In the genomic region with DNA sequence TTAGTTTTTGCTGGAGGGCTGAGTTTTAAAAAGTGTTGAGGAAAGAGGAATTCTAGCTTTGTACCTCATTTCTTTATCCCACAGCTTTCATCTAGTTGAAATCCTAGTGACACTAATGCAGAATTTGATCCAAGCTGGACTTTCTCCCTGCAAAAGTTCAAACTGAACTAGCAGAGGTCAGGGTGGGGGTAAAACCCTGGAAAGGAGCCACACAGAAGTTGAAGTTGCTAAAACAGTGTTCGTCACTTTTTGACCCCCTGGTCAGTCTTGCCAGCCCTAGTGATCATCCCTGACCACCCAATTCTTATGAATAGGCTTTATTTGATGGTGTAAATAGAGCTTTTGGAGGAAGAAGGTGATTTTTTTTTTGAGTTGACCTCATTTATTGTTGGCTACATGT, we compare ENCODE assay signal across 27 cellular contexts.
"Had no signal": no experiment of that assay in that cellular context is flagged by ENCODE, and none has a peak within 500 bp of the region (broad histone marks: within the 10 kb centered on the region; RNA-seq: fewer than 3 reads in every experiment).

No MANE protein-coding gene starts in this region.

- H3K4me3 ChIP-seq: neural progenitor cell, ovary, psoas muscle, sigmoid colon, stomach, thoracic aorta, thyroid gland, tibial nerve, upper lobe of left lung, vagina had no signal

- H3K4me1 ChIP-seq: neural progenitor cell, parathyroid adenoma, sigmoid colon, stomach, thyroid gland, tibial nerve, upper lobe of left lung, vagina had no signal

- FAIRE-seq: small intestine, urothelium cell line had no signal

- H2AFZ ChIP-seq: neural progenitor cell, parathyroid adenoma had no signal

- H3K27me3 ChIP-seq: neural progenitor cell, ovary, sigmoid colon, stomach, thyroid gland, tibial nerve, upper lobe of left lung, vagina had no signal

- DNase-seq: naive thymus-derived CD8-positive, alpha-beta T cell; nephron progenitor cell; occipital lobe; ovary; posterior cingulate gyrus; psoas muscle; right cardiac atrium; sigmoid colon; small intestine; stimulated activated CD4-positive, alpha-beta T cell treated with anti-CD3 and anti-CD28 coated beads, Interleukin-15, amount 100 ng/mL, for 24 hours; stimulated activated CD4-positive, alpha-beta T cell treated with anti-CD3 and anti-CD28 coated beads, Interleukin-2, amount 100 ng/mL, for 24 hours; stimulated activated CD4-positive, alpha-beta T cell treated with anti-CD3 and anti-CD28 coated beads, Interleukin-2, amount 100 ng/mL, for 48 hours; stimulated activated CD4-positive, alpha-beta T cell treated with anti-CD3 and anti-CD28 coated beads, Interleukin-4, amount 100 ng/mL, for 24 hours; stimulated activated naive B cell treated with anti-CD40 and anti-IgM and Interleukin-4, amounts not matched to agents 10 μg/mL and 1 μg/mL and 100 μg/mL, for 72 hours; stimulated activated naive CD4-positive, alpha-beta T cell treated with Interleukin-2 at 50 U/mL for 16 hours; stomach; thyroid gland; trophoblast cell; upper lobe of left lung had no signal

- ATAC-seq: naive thymus-derived CD8-positive, alpha-beta T cell; natural killer cell treated with Interleukin-12 subunit alpha and Interleukin-12 subunit beta and Interleukin-15 and Interleukin-18, amount 100 ng/mL, for 72 hours; psoas muscle; right cardiac atrium; stimulated activated effector memory CD8-positive, alpha-beta T cell treated with anti-CD3 and anti-CD28 coated beads, Interleukin-12 subunit alpha, Interleukin-12 subunit beta, amount 100 ng/mL, for 72 hours; stimulated activated naive B cell treated with anti-CD40 and anti-IgM and Interleukin-4, amounts not matched to agents 10 μg/mL and 1 μg/mL and 100 μg/mL, for 72 hours had no signal

- H3K36me3 ChIP-seq: neural progenitor cell, ovary, sigmoid colon, stomach, thoracic aorta, thyroid gland, tibial nerve, upper lobe of left lung, vagina had no signal

- H3K4me2 ChIP-seq: neural progenitor cell had no signal

- H3K79me2 ChIP-seq: parathyroid adenoma had no signal

- H3K27ac ChIP-seq: neural progenitor cell, ovary, parathyroid adenoma, psoas muscle, sigmoid colon, stomach, thoracic aorta, thyroid gland, tibial nerve, upper lobe of left lung, vagina had no signal

- H3K9me3 ChIP-seq: ovary, psoas muscle, sigmoid colon, stomach, thoracic aorta, thyroid gland, upper lobe of left lung, vagina had no signal

- H3K9ac ChIP-seq: neural progenitor cell, parathyroid adenoma had no signal
